ENCODE assay signal across 18 cellular contexts in genomic region chr17:35001549-35001948, GRCh38. TPM values are rescaled to one million over a fixed set of nuclear protein-coding genes. Genes with fewer than 3 reads are reported as not detected.
DNase-seq lines count a peak whose midpoint lies in the region; ATAC-seq and TF ChIP-seq lines count a peak whose summit lies in the region.
"Had no signal": no experiment of that assay in that cellular context is flagged by ENCODE, and none has a peak within 500 bp of the region (broad histone marks: within the 10 kb centered on the region; RNA-seq: fewer than 3 reads in every experiment).

No MANE protein-coding gene starts in this region.

- H2AFZ ChIP-seq in GM23248 (no peak overlapping the region), Karpas-422 (ENCODE audit: low read length) (no peak overlapping the region)

- in situ Hi-C loops in GM23248 (cut with MboI), result no loop called here

- H3K9me2 ChIP-seq in GM23248 (ENCODE audit: insufficient read depth) (no peaks in the 10 kb centered on the region), Karpas-422 (replicated peaks; ENCODE audit: insufficient read depth, low read length) (no peaks in the 10 kb centered on the region)

- no peaks in the 10 kb centered on the region for H3F3A ChIP-seq in GM23248 (ENCODE audit: insufficient read depth)

- H3K27me3 ChIP-seq in GM23248 (replicated peaks; ENCODE audit: insufficient read depth), result no peaks in the 10 kb centered on the region
- H3K27me3 ChIP-seq in rectal smooth muscle tissue (ENCODE audit: control insufficient read depth, insufficient read depth, low read length), result no peaks in the 10 kb centered on the region
- H3K27me3 ChIP-seq in Karpas-422 (ENCODE audit: low read length), result no peaks in the 10 kb centered on the region
- H3K27me3 ChIP-seq in heart right ventricle, result no peaks in the 10 kb centered on the region
- H3K27me3 ChIP-seq: brain microvascular endothelial cell, pancreas, testis had no signal

- H4K20me1 ChIP-seq in GM23248 (ENCODE audit: insufficient read depth), result no peaks in the 10 kb centered on the region
- H4K20me1 ChIP-seq in Karpas-422 (ENCODE audit: insufficient read depth, low read depth, low read length), result no peaks in the 10 kb centered on the region

- H3K9me3 ChIP-seq in GM23248 (ENCODE audit: low read depth), result no peaks in the 10 kb centered on the region
- no peaks in the 10 kb centered on the region for H3K9me3 ChIP-seq in Karpas-422 (ENCODE audit: low read length)
- H3K9me3 ChIP-seq in heart right ventricle, result no peaks in the 10 kb centered on the region
- H3K9me3 ChIP-seq: pancreas, testis had no signal

- no peak for TF ChIP-seq POLR2A in erythroblast (IDR thresholded peaks at IDR 0.05; ENCODE audit: low read length)

- DNase-seq in GM23248 (peak; percentile 22), erythroblast (lab: John Stamatoyannopoulos, UW) (peak; percentile 13 to 19), Karpas-422 (no peak), heart right ventricle (no peak)
- DNase-seq: activated CD4-positive, alpha-beta T cell treated with anti-CD3 and anti-CD28 coated beads for 1 hour; activated CD8-positive, alpha-beta memory T cell treated with anti-CD3 and anti-CD28 coated beads, Interleukin-2, amount 50 U/mL, for 48 hours; activated naive CD4-positive, alpha-beta T cell treated with anti-CD3 and anti-CD28 coated beads, Interleukin-2, amount 10 ng/mL, durations not matched to agents 7 days and 5 days; brain microvascular endothelial cell; NCI-H2029; NCI-H524; pancreas; stimulated activated CD4-positive, alpha-beta T cell treated with anti-CD3 and anti-CD28 coated beads, Interleukin-2, amount 100 ng/mL, for 48 hours; T1000; testis had no signal

- intact Hi-C loops in heart right ventricle (cut with DNase I), result no loop called here

- no peak overlapping the region for H3K27ac ChIP-seq in GM23248
- peak overlapping the region; percentile 41 for H3K27ac ChIP-seq in VCaP
- peak overlapping the region; percentile 87 for H3K27ac ChIP-seq in rectal smooth muscle tissue (ENCODE audit: low read depth, low read length)
- H3K27ac ChIP-seq in Karpas-422 (ENCODE audit: low read length), result no peak overlapping the region
- peak overlapping the region in 1 of 10 donors; percentile 28 for H3K27ac ChIP-seq in heart right ventricle
- H3K27ac ChIP-seq: brain microvascular endothelial cell, pancreas, testis had no signal

- H3K79me2 ChIP-seq in GM23248 (ENCODE audit: insufficient read depth) (no peaks in the 10 kb centered on the region), Karpas-422 (ENCODE audit: low read length) (no peaks in the 10 kb centered on the region)

- H3K9ac ChIP-seq in GM23248 (no peak overlapping the region), rectal smooth muscle tissue (ENCODE audit: low read length) (no peak overlapping the region), Karpas-422 (ENCODE audit: low read length) (no peak overlapping the region)

- H3K4me3 ChIP-seq in GM23248, result no peak overlapping the region
- H3K4me3 ChIP-seq in rectal smooth muscle tissue (ENCODE audit: low read length), result no peak overlapping the region
- H3K4me3 ChIP-seq in Karpas-422 (ENCODE audit: low read length), result no peak overlapping the region
- no peak overlapping the region for H3K4me3 ChIP-seq in heart right ventricle
- H3K4me3 ChIP-seq: pancreas, testis had no signal

- H3K4me2 ChIP-seq in GM23248 (ENCODE audit: unreplicated experiment) (no peak overlapping the region), Karpas-422 (ENCODE audit: low read depth, low read length, poor library complexity, severe bottlenecking) (no peak overlapping the region)

- no peaks in the 10 kb centered on the region for H3K4me1 ChIP-seq in GM23248 (ENCODE audit: insufficient read depth)
- H3K4me1 ChIP-seq in rectal smooth muscle tissue (ENCODE audit: control insufficient read depth, insufficient read depth, low read length), result peaks cover 36% of the 10 kb centered on the region
- no peaks in the 10 kb centered on the region for H3K4me1 ChIP-seq in Karpas-422 (ENCODE audit: low read length)
- H3K4me1 ChIP-seq in heart right ventricle, result peaks cover 9 to 39% (median 24%) of the 10 kb centered on the region in 9 donors

- no peaks in the 10 kb centered on the region for H3K36me3 ChIP-seq in GM23248 (ENCODE audit: low read depth)
- peaks cover 10% of the 10 kb centered on the region for H3K36me3 ChIP-seq in rectal smooth muscle tissue (ENCODE audit: control insufficient read depth, insufficient read depth, low read length)
- 0 out of 2 replicates have a peak, but pooled peaks cover 3% of the 10 kb centered on the region for H3K36me3 ChIP-seq in Karpas-422 (ENCODE audit: insufficient read depth, low read length)
- peaks cover 0 to 96% (median 24%) of the 10 kb centered on the region in 9 donors for H3K36me3 ChIP-seq in heart right ventricle

- WGBS in GM23248 (ENCODE audit: low coverage in 1 of 2, low lambda C conversion rate in 2 of 2, missing lambda C conversion rate in 2 of 2), 2 experiments, result 93 to 94% methylated on average over 2 of the region's 2 CpGs
- WGBS in heart right ventricle, 2 donors, result 83 to 87% methylated on average over 2 of the region's 2 CpGs

- ATAC-seq in heart right ventricle (no peak), HG02970 (IDR thresholded peaks at IDR 0.05; ENCODE audit: low FRiP score, unreplicated experiment) (no peak)
- ATAC-seq: left lobe of liver, pancreas had no signal

- TF ChIP-seq CTCF in VCaP (conservative IDR thresholded peaks at IDR 0.05) (no peak), heart right ventricle (IDR thresholded peaks at IDR 0.05) (no peak)

RNA-seq across cellular contexts. Expression of gene LIG3, which starts 21.2 kb away (rescaled TPM):
- 14.4 and 22.0 TPM in 2 replicates for total RNA-seq in GM23248 (2014; rRNA removed; shearing (Covaris generic))
- polyA plus RNA-seq in GM23248 (2016; fragmentation: Nextera tagmentation; extraction: Ambion mirVana) (11.8 and 12.4 TPM in 2 replicates), heart right ventricle (1 to 10 TPM; 5.2 to 9.4 TPM)
- total RNA-seq in Karpas-422 (2014; rRNA removed; shearing (Covaris generic); ENCODE audit: low replicate concordance), result 28.2 and 31.7 TPM in 2 replicates
- total RNA-seq in heart right ventricle, result 10 to 100 TPM; 16.8 to 27.7 (median 20.7) TPM

RNA-seq across cellular contexts. Expression of gene ZNF830, which starts 40.2 kb away (rescaled TPM):
- total RNA-seq in GM23248 (2014; rRNA removed; shearing (Covaris generic)), result 4.5 and 4.6 TPM in 2 replicates
- polyA plus RNA-seq in GM23248 (2016; fragmentation: Nextera tagmentation; extraction: Ambion mirVana) (10.2 and 10.6 TPM in 2 replicates), heart right ventricle (1 to 10 TPM; 6.3 to 6.9 TPM)
- 10.2 and 32.4 TPM in 2 replicates for total RNA-seq in Karpas-422 (2014; rRNA removed; shearing (Covaris generic); ENCODE audit: low replicate concordance)
- 10 to 100 TPM in 3 of 10 donors, 1 to 10 TPM in 7; 8.1 to 11.2 (median 9.0) TPM for total RNA-seq in heart right ventricle

RNA-seq across cellular contexts. Expression of gene CCT6B, which starts 40.3 kb away (rescaled TPM):
- total RNA-seq in GM23248 (2014; rRNA removed; shearing (Covaris generic)), result 2.2 and 2.9 TPM in 2 replicates
- polyA plus RNA-seq in GM23248 (2016; fragmentation: Nextera tagmentation; extraction: Ambion mirVana) (3.8 and 4.6 TPM in 2 replicates), heart right ventricle (1 to 10 TPM in 1 of 2 donors, under 1 TPM in 1; 0.67 to 1.4 TPM)
- 5.4 and 7.0 TPM in 2 replicates for total RNA-seq in Karpas-422 (2014; rRNA removed; shearing (Covaris generic); ENCODE audit: low replicate concordance)
- total RNA-seq in heart right ventricle, result 1 to 10 TPM; 1.4 to 2.8 (median 1.9) TPM

Comparison
In these comparisons a context has a peak if more than half of its experiments do, and no peak if none do; other contexts are left out.
1. DNase-seq: peak in GM23248 (single experiment) and erythroblast (2 of 2); none in Karpas-422 (single experiment) and heart right ventricle (0 of 2).
2. H3K27ac ChIP-seq: peak in VCaP (single experiment) and rectal smooth muscle tissue (single experiment); none in GM23248 (single experiment) and Karpas-422 (single experiment).